Comparison of ENCODE assay signal across 8 cellular contexts in genomic region chr3:119678209-119678608, GRCh38. TPM values are rescaled to one million over a fixed set of nuclear protein-coding genes. Genes with fewer than 3 reads are reported as not detected.
DNase-seq lines count a peak whose midpoint lies in the region; ATAC-seq, FAIRE-seq and TF ChIP-seq lines count a peak whose summit lies in the region.
"Not testable (repeated sequence)": the region's sequence is repeated elsewhere in the genome, so short reads cannot be mapped to it uniquely, and the experiment has no call there.
"Had no signal": no experiment of that assay in that cellular context is flagged by ENCODE, and none has a peak within 500 bp of the region (broad histone marks: within the 10 kb centered on the region; RNA-seq: fewer than 3 reads in every experiment).

No MANE protein-coding gene starts in this region.

- peaks cover 32% of the 10 kb centered on the region for H3K4me1 Mint-ChIP-seq in CD4-positive, alpha-beta T cell (ENCODE audit: low read depth)
- H3K4me1 Mint-ChIP-seq in nephron: peaks cover 27% of the 10 kb centered on the region
- H3K4me1 Mint-ChIP-seq in type B pancreatic cell (ENCODE audit: unreplicated experiment): peaks cover 26% of the 10 kb centered on the region

- not testable (repeated sequence) for H3K9me3 Mint-ChIP-seq in CD4-positive, alpha-beta T cell; nephron; type B pancreatic cell

- not testable (repeated sequence) for FAIRE-seq in GM12878 (lab: Jason Lieb, UNC)

- H3K4me3 ChIP-seq in KMS-11 (IDR thresholded peaks at IDR 0.05; ENCODE audit: insufficient read depth, low read depth, low read length): peak overlapping the region; percentile 13
- H3K4me3 ChIP-seq in GM12878, left ventricle myocardium inferior: not testable (repeated sequence)

- peaks cover 34% of the 10 kb centered on the region for H3K36me3 Mint-ChIP-seq in CD4-positive, alpha-beta T cell (ENCODE audit: low read depth)
- peaks cover 10% of the 10 kb centered on the region for H3K36me3 Mint-ChIP-seq in nephron (ENCODE audit: low read depth)
- not testable (repeated sequence) for H3K36me3 Mint-ChIP-seq in type B pancreatic cell

- not testable (repeated sequence) for TF ChIP-seq CTCF in CD4-positive, alpha-beta T cell (IDR thresholded peaks at IDR 0.05); KMS-11 (conservative IDR thresholded peaks at IDR 0.05; ENCODE audit: low read depth, low read length); VCaP (conservative IDR thresholded peaks at IDR 0.05); GM12878 (IDR thresholded peaks at IDR 0.05 in 2 of 3, conservative IDR thresholded peaks at IDR 0.05 in 1 of 3; ENCODE audit: control insufficient read depth in 2 of 3, extremely low read depth in 1 of 3, insufficient read depth in 1 of 3, low read depth in 3 of 3, low read length in 3 of 3); left ventricle myocardium inferior (IDR thresholded peaks at IDR 0.05; ENCODE audit: borderline replicate concordance); nephron (IDR thresholded peaks at IDR 0.05; ENCODE audit: unreplicated experiment in 3 of 3); type B pancreatic cell (conservative IDR thresholded peaks at IDR 0.05)

- not testable (repeated sequence) for H3K4me2 ChIP-seq in KMS-11
- peak overlapping the region; percentile 93 for H3K4me2 ChIP-seq in GM12878 (ENCODE audit: control insufficient read depth, insufficient read depth)

- H3K4me3 Mint-ChIP-seq in CD4-positive, alpha-beta T cell: peak overlapping the region; percentile 20
- H3K4me3 Mint-ChIP-seq in nephron (peak overlapping the region; percentile 25 to 42 (median 41)), type B pancreatic cell (peak overlapping the region; percentile 29)

- in situ Hi-C loops in GM12878 (cut with MboI): loop anchor here (5.0 to 25.0 kb wide), 2 partner anchors 81 to 391 kb away; partner anchors contain the start of genes ARHGAP31 and PLA1A

- SMC1A ChIA-PET in GM12878 (lab: Charles Lee; ENCODE audit: uncharacterized antibody, unreplicated experiment): interaction anchor here (1.0 to 14.0 kb wide), 9 partner anchors 12 to 795 kb away, joined by 3 to 329 read pairs (median 42); partner anchors contain the start of genes CD80 and PLA1A

- H3K4me1 ChIP-seq in KMS-11 (ENCODE audit: low read depth, poor library complexity, severe bottlenecking) (peaks cover 25% of the 10 kb centered on the region), left ventricle myocardium inferior (peaks cover 43% of the 10 kb centered on the region)
- H3K4me1 ChIP-seq in GM12878 (ENCODE audit: control insufficient read depth, insufficient read depth, low read length): not testable (repeated sequence)

- TF ChIP-seq POLR2A in GM12878 (IDR thresholded peaks at IDR 0.05; ENCODE audit: low read depth, low read length): not testable (repeated sequence)

- not testable (repeated sequence) for H2AFZ ChIP-seq in KMS-11 (ENCODE audit: low read depth); GM12878 (ENCODE audit: control insufficient read depth, low read depth, low read length)

- TF ChIP-seq RAD21 in GM12878 (IDR thresholded peaks at IDR 0.05; ENCODE audit: insufficient read depth, low read depth, low read length): not testable (repeated sequence)

- not testable (repeated sequence) for TF ChIP-seq EP300 in GM12878 (IDR thresholded peaks at IDR 0.05; ENCODE audit: borderline replicate concordance in 1 of 2, control insufficient read depth in 1 of 2, low read depth in 2 of 2, low read length in 2 of 2)

- H3K27ac ChIP-seq in CD4-positive, alpha-beta T cell (ENCODE audit: low read depth, low read length); KMS-11: not testable (repeated sequence)
- H3K27ac ChIP-seq in VCaP (peak overlapping the region; percentile 81), GM12878 (ENCODE audit: control insufficient read depth, insufficient read depth) (peak overlapping the region; percentile 95), left ventricle myocardium inferior (replicated peaks) (peak overlapping the region; percentile 98)

- POLR2A ChIA-PET in CD4-positive, alpha-beta T cell (lab: Charles Lee): interaction anchor here (1.2 to 2.2 kb wide), 3 partner anchors 180 to 437 kb away, joined by 3 to 13 read pairs (median 10); partner anchors contain the start of gene TIMMDC1
- POLR2A ChIA-PET in GM12878 (lab: Charles Lee): interaction anchor here (0.6 to 8.3 kb wide), 2 partner anchors 77 to 317 kb away, joined by 3 to 104 read pairs; no protein-coding TSS in a partner anchor

- ATAC-seq in CD4-positive, alpha-beta T cell (ENCODE audit: poor library complexity); GM12878: not testable (repeated sequence)

- WGBS in GM12878 (ENCODE audit: insufficient coverage, insufficient replicate concordance, low lambda C conversion rate, missing lambda C conversion rate): 91% methylated on average over 10 of the region's 10 CpGs

- CTCF ChIA-PET in CD4-positive, alpha-beta T cell (lab: Charles Lee): not testable (repeated sequence)
- CTCF ChIA-PET in GM12878 (lab: Yijun Ruan, JAX): interaction anchor here (0.8 to 12.2 kb wide), 6 partner anchors 16 to 795 kb away, joined by 3 to 296 read pairs (median 52); partner anchors contain the start of gene CD80

- peaks cover 17% of the 10 kb centered on the region for H3K79me2 ChIP-seq in KMS-11 (ENCODE audit: insufficient read depth, low read depth)
- peaks cover 38% of the 10 kb centered on the region for H3K79me2 ChIP-seq in GM12878 (ENCODE audit: control insufficient read depth, insufficient read depth, low read length)

- H3K27me3 Mint-ChIP-seq in CD4-positive, alpha-beta T cell; nephron (ENCODE audit: low read depth); type B pancreatic cell: not testable (repeated sequence)

- not testable (repeated sequence) for H3K36me3 ChIP-seq in KMS-11 (ENCODE audit: insufficient read depth); GM12878 (ENCODE audit: control insufficient read depth in 2 of 2, insufficient read depth in 2 of 2, low read length in 1 of 2)
- peaks cover 17% of the 10 kb centered on the region for H3K36me3 ChIP-seq in left ventricle myocardium inferior

- DNase-seq in CD4-positive, alpha-beta T cell; GM12878 (ENCODE audit: low read depth, low spot score); left ventricle myocardium inferior; type B pancreatic cell (ENCODE audit: extremely low spot score, unreplicated experiment): not testable (repeated sequence)

- RAD21 ChIA-PET in GM12878 (lab: Charles Lee; ENCODE audit: unreplicated experiment): interaction anchor here (1.7 to 7.7 kb wide), 3 partner anchors 41 to 76 kb away, joined by 6 to 158 read pairs (median 18); no protein-coding TSS in a partner anchor

- BruUV-seq in GM12878 (replicated peaks; lab: Mats Ljungman, UMichigan): not testable (repeated sequence)

- not testable (repeated sequence) for H3K9me3 ChIP-seq in CD4-positive, alpha-beta T cell (ENCODE audit: control insufficient read depth, low read length); GM12878 (replicated peaks; ENCODE audit: control insufficient read depth, insufficient read depth, low read length); left ventricle myocardium inferior (replicated peaks)

- H3K27me3 ChIP-seq in CD4-positive, alpha-beta T cell (ENCODE audit: control insufficient read depth, insufficient read depth, low read length); KMS-11 (ENCODE audit: insufficient read depth, low read depth); GM12878 (replicated peaks in 1 of 2; ENCODE audit: control insufficient read depth in 2 of 2, insufficient read depth in 2 of 2, low read length in 1 of 2); left ventricle myocardium inferior (ENCODE audit: low read depth): not testable (repeated sequence)

- intact Hi-C loops in CD4-positive, alpha-beta T cell (cut with DNase I, micrococcal nuclease): loop anchor here (5.0 to 10.0 kb wide), 3 partner anchors 211 to 419 kb away; partner anchors contain the start of genes GSK3B (in 1 of the 2) and POGLUT1 (in 1 of the 2)
- intact Hi-C loops in GM12878 (cut with micrococcal nuclease; ENCODE audit: unreplicated experiment): not testable (repeated sequence)
- intact Hi-C loops in left ventricle myocardium inferior (cut with micrococcal nuclease): loop anchor here (10.0 kb wide), 1 partner anchor 93 kb away; no protein-coding TSS in a partner anchor

- not testable (repeated sequence) for H4K20me1 ChIP-seq in KMS-11 (ENCODE audit: insufficient read depth); GM12878 (ENCODE audit: control insufficient read depth, insufficient read depth)

- H3K9ac ChIP-seq in KMS-11; GM12878 (ENCODE audit: control insufficient read depth, insufficient read depth, low read length): not testable (repeated sequence)

- H3K27ac Mint-ChIP-seq in CD4-positive, alpha-beta T cell: peak overlapping the region; percentile 91
- not testable (repeated sequence) for H3K27ac Mint-ChIP-seq in nephron, type B pancreatic cell

RNA-seq across cellular contexts. Expression of gene COX17, which starts 1.0 kb away (rescaled TPM):
- 10 to 100 TPM; 24.6 to 26.3 TPM for total RNA-seq in CD4-positive, alpha-beta T cell
- 60.0 and 72.5 TPM in 2 replicates for total RNA-seq in GM12878 (2013; cell fraction: nucleolus; rRNA removed)
- 150 and 153 TPM in 2 replicates for total RNA-seq in GM12878 (2014; rRNA removed)
- 191 and 199 TPM in 2 replicates for total RNA-seq in GM12878 (2014; rRNA removed; fragmentation: Illumina TruSeq; extraction: Trizol)
- total RNA-seq in GM12878 (2021): 111 and 113 TPM in 2 replicates
- polyA plus RNA-seq in GM12878 (2011; ENCODE audit: low read depth): 48.3 TPM
- polyA plus RNA-seq in GM12878 (2011; rRNA removed): 112 and 123 TPM in 2 replicates
- polyA plus RNA-seq in GM12878 (2011; cell fraction: cytosol; rRNA removed): 77.3 and 110 TPM in 2 replicates
- 69.0 and 81.2 TPM in 2 replicates for polyA plus RNA-seq in GM12878 (2011; cell fraction: nucleus; rRNA removed)
- 164 and 185 TPM in 2 replicates for polyA plus RNA-seq in GM12878 (2012)
- polyA plus RNA-seq in GM12878 (2014; fragmentation: Illumina TruSeq; extraction: Trizol): 53.8 and 115 TPM in 2 replicates
- 100 to 1,000 TPM; 615 to 717 TPM for polyA plus RNA-seq in GM12878 (2014; fragmentation: Nextera tagmentation; extraction: Ambion mirVana)
- 288 and 295 TPM in 2 replicates for polyA plus RNA-seq in GM12878 (2014; rRNA removed)
- 100 to 1,000 TPM; 370 to 376 TPM for polyA plus RNA-seq in GM12878 (2016; fragmentation: Nextera tagmentation; extraction: Ambion mirVana)
- polyA minus RNA-seq in GM12878 (2011; rRNA and poly(A)+ RNA removed): 37.5 and 48.8 TPM in 2 replicates
- polyA minus RNA-seq in GM12878 (2011; cell fraction: cytosol; rRNA and poly(A)+ RNA removed): 24.5 and 25.1 TPM in 2 replicates
- polyA minus RNA-seq in GM12878 (2011; cell fraction: nucleus; rRNA and poly(A)+ RNA removed): 66.6 and 89.7 TPM in 2 replicates
- total RNA-seq in left ventricle myocardium inferior: 165 TPM
- 28.3 and 32.0 TPM in 2 replicates for total RNA-seq in type B pancreatic cell (ENCODE audit: low replicate concordance)

RNA-seq across cellular contexts. Expression of gene POPDC2, which starts 17.8 kb away (rescaled TPM):
- 1 to 10 TPM; 2.6 to 3.5 TPM for total RNA-seq in CD4-positive, alpha-beta T cell
- total RNA-seq in GM12878 (2013; cell fraction: nucleolus; rRNA removed): 18.9 and 20.7 TPM in 2 replicates
- total RNA-seq in GM12878 (2014; rRNA removed) (3.4 and 3.9 TPM in 2 replicates), GM12878 (2014; rRNA removed; fragmentation: Illumina TruSeq; extraction: Trizol) (2.7 and 7.5 TPM in 2 replicates), GM12878 (2021) (3.5 and 3.9 TPM in 2 replicates), left ventricle myocardium inferior (512 TPM), type B pancreatic cell (ENCODE audit: low replicate concordance) (1.4 and 2.6 TPM in 2 replicates)
- polyA plus RNA-seq in GM12878 (2011; ENCODE audit: low read depth): 2.5 TPM
- polyA plus RNA-seq in GM12878 (2011; rRNA removed) (8.6 and 12.7 TPM in 2 replicates), GM12878 (2014; fragmentation: Illumina TruSeq; extraction: Trizol) (2.6 and 3.6 TPM in 2 replicates), GM12878 (2014; fragmentation: Nextera tagmentation; extraction: Ambion mirVana) (1 to 10 TPM; 3.5 to 5.3 TPM), GM12878 (2014; rRNA removed) (3.8 and 6.1 TPM in 2 replicates), GM12878 (2016; fragmentation: Nextera tagmentation; extraction: Ambion mirVana) (1 to 10 TPM; 1.8 to 4.0 TPM)
- 9.5 and 9.8 TPM in 2 replicates for polyA plus RNA-seq in GM12878 (2011; cell fraction: cytosol; rRNA removed)
- polyA plus RNA-seq in GM12878 (2011; cell fraction: nucleus; rRNA removed): 41.3 and 48.9 TPM in 2 replicates
- 3.0 and 4.2 TPM in 2 replicates for polyA plus RNA-seq in GM12878 (2012)
- 12.9 and 16.1 TPM in 2 replicates for polyA minus RNA-seq in GM12878 (2011; rRNA and poly(A)+ RNA removed)
- polyA minus RNA-seq in GM12878 (2011; cell fraction: cytosol; rRNA and poly(A)+ RNA removed): 0.83 and 0.94 TPM in 2 replicates
- polyA minus RNA-seq in GM12878 (2011; cell fraction: nucleus; rRNA and poly(A)+ RNA removed): 10.8 and 19.9 TPM in 2 replicates

RNA-seq across cellular contexts. Expression of gene CFAP91, which starts 24.6 kb away (rescaled TPM):
- not detected for total RNA-seq in CD4-positive, alpha-beta T cell
- 0.81 and 2.5 TPM in 2 replicates for total RNA-seq in GM12878 (2013; cell fraction: nucleolus; rRNA removed)
- 0.56 and 0.76 TPM in 2 replicates for total RNA-seq in GM12878 (2014; rRNA removed)
- 0.54 and 0.69 TPM in 2 replicates for total RNA-seq in GM12878 (2014; rRNA removed; fragmentation: Illumina TruSeq; extraction: Trizol)
- 0.80 and 1.3 TPM in 2 replicates for total RNA-seq in GM12878 (2021)
- polyA plus RNA-seq in GM12878 (2011; ENCODE audit: low read depth): 0.08 TPM
- 1.2 and 1.4 TPM in 2 replicates for polyA plus RNA-seq in GM12878 (2011; rRNA removed)
- polyA plus RNA-seq in GM12878 (2011; cell fraction: cytosol; rRNA removed): 0.21 and 0.57 TPM in 2 replicates
- 1.6 and 3.0 TPM in 2 replicates for polyA plus RNA-seq in GM12878 (2011; cell fraction: nucleus; rRNA removed)
- polyA plus RNA-seq in GM12878 (2012): 0.29 and 0.38 TPM in 2 replicates
- 1.5 and 2.7 TPM in 2 replicates for polyA plus RNA-seq in GM12878 (2014; fragmentation: Illumina TruSeq; extraction: Trizol)
- under 1 TPM; 0.03 to 0.22 TPM for polyA plus RNA-seq in GM12878 (2014; fragmentation: Nextera tagmentation; extraction: Ambion mirVana)
- 2.2 TPM in 2 replicates for polyA plus RNA-seq in GM12878 (2014; rRNA removed)
- polyA plus RNA-seq in GM12878 (2016; fragmentation: Nextera tagmentation; extraction: Ambion mirVana): 1 to 10 TPM in 1 of 2 experiments, under 1 TPM in 1; 0.68 to 1.2 TPM
- polyA minus RNA-seq in GM12878 (2011; rRNA and poly(A)+ RNA removed): 0.21 and 0.66 TPM in 2 replicates
- not detected in 2 replicates for polyA minus RNA-seq in GM12878 (2011; cell fraction: cytosol; rRNA and poly(A)+ RNA removed)
- polyA minus RNA-seq in GM12878 (2011; cell fraction: nucleus; rRNA and poly(A)+ RNA removed): 0.48 and 0.73 TPM in 2 replicates
- 0.44 TPM for total RNA-seq in left ventricle myocardium inferior
- 2.1 and 19.0 TPM in 2 replicates for total RNA-seq in type B pancreatic cell (ENCODE audit: low replicate concordance)
- total RNA-seq: IMR-90 had no signal
- polyA plus RNA-seq: IMR-90 had no signal

Comparison
In these comparisons a context has a peak if more than half of its experiments do, and no peak if none do; other contexts are left out.
1. RNA of gene POPDC2, which starts 17.8 kb away (total RNA-seq): 512 TPM in left ventricle myocardium inferior (single experiment); 2.6 to 3.5 TPM in CD4-positive, alpha-beta T cell, 2.7 to 20.7 TPM in GM12878 and 1.4 to 2.6 TPM in type B pancreatic cell; every median in the first group is over 10 times any median in the second.
2. Peak in every context shown above with its lines, with median percentiles within 50 percentile points of each other: H3K4me3 Mint-ChIP-seq.